ENCODE assay signal across 17 cellular contexts in the genomic region with DNA sequence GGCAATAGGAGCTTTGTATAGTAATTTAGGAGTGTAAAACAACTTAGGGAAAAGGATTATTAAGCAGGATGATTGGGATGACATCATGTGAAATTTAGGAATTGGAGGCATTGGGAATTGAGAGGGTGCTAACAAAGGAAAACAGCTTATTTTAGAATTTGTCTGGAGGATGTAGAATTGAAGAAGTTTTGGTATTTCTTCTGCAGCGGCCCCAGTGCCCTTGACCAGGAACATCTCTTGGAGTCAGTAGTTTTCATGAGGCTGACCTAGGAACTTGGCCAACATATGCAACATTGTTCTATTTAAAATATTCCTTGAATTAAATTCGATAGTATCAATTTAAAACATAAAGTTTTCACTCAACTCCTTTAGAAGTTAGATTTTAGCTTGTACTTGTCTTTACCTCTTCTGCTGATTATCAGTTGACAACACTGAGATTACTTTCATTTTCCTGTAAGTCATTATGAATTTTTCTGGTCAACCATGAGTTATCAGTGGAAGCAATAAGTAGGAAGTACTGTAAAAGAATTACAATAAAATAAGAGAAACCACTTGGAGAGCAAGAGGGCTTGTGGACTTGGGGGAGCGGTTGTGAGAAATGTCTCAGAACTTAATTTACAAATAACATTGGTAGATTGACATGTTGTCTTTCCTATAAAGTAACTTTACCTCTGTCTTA. TPM values are rescaled to one million over a fixed set of nuclear protein-coding genes. Genes with fewer than 3 reads are reported as not detected.
DNase-seq lines count a peak whose midpoint lies in the region; ATAC-seq, FAIRE-seq and TF ChIP-seq lines count a peak whose summit lies in the region.
"Had no signal": no experiment of that assay in that cellular context is flagged by ENCODE, and none has a peak within 500 bp of the region (broad histone marks: within the 10 kb centered on the region; RNA-seq: fewer than 3 reads in every experiment).

No MANE protein-coding gene starts in this region.

- H3K4me3 ChIP-seq in GM23338, result no peak overlapping the region
- H3K4me3 ChIP-seq in naive thymus-derived CD4-positive, alpha-beta T cell (ENCODE audit: low read length), result no peak overlapping the region
- H3K4me3 ChIP-seq: BLaER1 treated with 17β-estradiol and CSF1 and Interleukin-3, amounts not matched to agents 10 nM and 100 nM; cardiac muscle cell had no signal

- DNase-seq in CD4-positive, alpha-beta T cell, result no peak
- DNase-seq in GM23338 (ENCODE audit: low spot score) (no peak), frontal cortex (ENCODE audit: low spot score in 2 of 2) (no peak), glomerular visceral epithelial cell (ENCODE audit: extremely low spot score) (no peak)
- no peak for DNase-seq in naive thymus-derived CD4-positive, alpha-beta T cell
- DNase-seq: DND-41, glutamatergic neuron, islet precursor cell, KBM-7, NCI-H1105 had no signal

- H3K4me2 ChIP-seq in GM23338, result peak overlapping the region; percentile 18

- H3K27ac Mint-ChIP-seq in CD4-positive, alpha-beta T cell, result peak overlapping the region; percentile 40
- H3K27ac Mint-ChIP-seq in GM23338, result peak overlapping the region; percentile 77; the same call in 1 of the 2 replicates
- H3K27ac Mint-ChIP-seq in activated naive CD8-positive, alpha-beta T cell, result peak overlapping the region; percentile 88
- H3K27ac Mint-ChIP-seq in naive thymus-derived CD4-positive, alpha-beta T cell, result peak overlapping the region; percentile 8 to 89 (median 73)

- H3K4me3 Mint-ChIP-seq in CD4-positive, alpha-beta T cell, result peak overlapping the region; percentile 21
- no peak overlapping the region for H3K4me3 Mint-ChIP-seq in GM23338
- H3K4me3 Mint-ChIP-seq in activated naive CD8-positive, alpha-beta T cell, result peak overlapping the region; percentile 49
- H3K4me3 Mint-ChIP-seq in naive thymus-derived CD4-positive, alpha-beta T cell, result peak overlapping the region in 7 of 10 donors; percentile 40 to 76 (median 60)

- H4K20me1 ChIP-seq in GM23338 (replicated peaks; ENCODE audit: insufficient read depth), result peaks cover 63% of the 10 kb centered on the region

- H3K4me1 Mint-ChIP-seq in CD4-positive, alpha-beta T cell (ENCODE audit: low read depth), result peaks cover 96% of the 10 kb centered on the region
- peaks cover 65% of the 10 kb centered on the region for H3K4me1 Mint-ChIP-seq in GM23338
- peaks cover 83% of the 10 kb centered on the region for H3K4me1 Mint-ChIP-seq in activated naive CD8-positive, alpha-beta T cell (ENCODE audit: low read depth)
- H3K4me1 Mint-ChIP-seq in naive thymus-derived CD4-positive, alpha-beta T cell, result peaks cover 46 to 95% (median 94%) of the 10 kb centered on the region in 7 donors

- peaks cover 53% of the 10 kb centered on the region for H3K36me3 Mint-ChIP-seq in CD4-positive, alpha-beta T cell (ENCODE audit: low read depth)
- peaks cover 10% of the 10 kb centered on the region; the same call in 2 of the 3 replicates for H3K36me3 Mint-ChIP-seq in GM23338 (ENCODE audit: low read depth)
- peaks cover 6% of the 10 kb centered on the region for H3K36me3 Mint-ChIP-seq in activated naive CD8-positive, alpha-beta T cell
- peaks cover 4 to 31% (median 13%) of the 10 kb centered on the region in 5 donors for H3K36me3 Mint-ChIP-seq in naive thymus-derived CD4-positive, alpha-beta T cell

- no peak overlapping the region for H2AFZ ChIP-seq in GM23338

- H3F3A ChIP-seq in GM23338 (replicated peaks; ENCODE audit: low read depth), result no peaks in the 10 kb centered on the region

- intact Hi-C loops in CD4-positive, alpha-beta T cell (cut with DNase I, micrococcal nuclease), result loop anchor here in 1 of 2 experiments (5.0 kb wide), 1 partner anchor 43 kb away; no protein-coding TSS in a partner anchor
- intact Hi-C loops in naive thymus-derived CD4-positive, alpha-beta T cell (cut with micrococcal nuclease), result loop anchor here (2.0 to 5.0 kb wide), 2 partner anchors 15 to 52 kb away; a partner anchor contains a TSS

- H3K79me2 ChIP-seq in GM23338 (replicated peaks; ENCODE audit: insufficient read depth), result peaks cover 100% of the 10 kb centered on the region

- no peak for ATAC-seq in CD4-positive, alpha-beta T cell (ENCODE audit: poor library complexity)
- ATAC-seq in GM23338 (no peak), HG03439 (IDR thresholded peaks at IDR 0.05; ENCODE audit: unreplicated experiment) (no peak)
- ATAC-seq in naive thymus-derived CD4-positive, alpha-beta T cell, result no peak

- H3K27ac ChIP-seq in CD4-positive, alpha-beta T cell (ENCODE audit: low read depth, low read length), result no peak overlapping the region
- no peak overlapping the region for H3K27ac ChIP-seq in GM23338 (ENCODE audit: low read depth)
- no peak overlapping the region for H3K27ac ChIP-seq in naive thymus-derived CD4-positive, alpha-beta T cell (ENCODE audit: low read depth, low read length)
- H3K27ac ChIP-seq: BLaER1 treated with 17β-estradiol and CSF1 and Interleukin-3, amounts not matched to agents 10 nM and 100 nM; cardiac muscle cell; RWPE1 had no signal

- FAIRE-seq in frontal cortex (lab: Jason Lieb, UNC), result no peak
- FAIRE-seq: endometrium, H1 had no signal

- H3K9me3 Mint-ChIP-seq in CD4-positive, alpha-beta T cell, result no peaks in the 10 kb centered on the region
- H3K9me3 Mint-ChIP-seq in GM23338, result no peaks in the 10 kb centered on the region
- no peaks in the 10 kb centered on the region for H3K9me3 Mint-ChIP-seq in activated naive CD8-positive, alpha-beta T cell (ENCODE audit: low read depth)
- H3K9me3 Mint-ChIP-seq in naive thymus-derived CD4-positive, alpha-beta T cell, result no peaks in the 10 kb centered on the region

- POLR2A ChIA-PET in CD4-positive, alpha-beta T cell (lab: Charles Lee), result interaction anchor here (1.0 kb wide), 2 partner anchors 11 kb away, joined by 3 to 4 read pairs; no protein-coding TSS in a partner anchor
- POLR2A ChIA-PET in naive thymus-derived CD4-positive, alpha-beta T cell (lab: Charles Lee), result no interaction called here

- no peaks in the 10 kb centered on the region for H3K27me3 Mint-ChIP-seq in CD4-positive, alpha-beta T cell
- peaks cover 2% of the 10 kb centered on the region for H3K27me3 Mint-ChIP-seq in GM23338 (ENCODE audit: insufficient read depth, low read depth, poor library complexity)
- H3K27me3 Mint-ChIP-seq in activated naive CD8-positive, alpha-beta T cell, result no peaks in the 10 kb centered on the region
- no peaks in the 10 kb centered on the region for H3K27me3 Mint-ChIP-seq in naive thymus-derived CD4-positive, alpha-beta T cell

- no peaks in the 10 kb centered on the region for H3K9me3 ChIP-seq in CD4-positive, alpha-beta T cell (ENCODE audit: control insufficient read depth, low read length)
- H3K9me3 ChIP-seq in naive thymus-derived CD4-positive, alpha-beta T cell (ENCODE audit: control insufficient read depth in 2 of 3, low read length in 3 of 3), result no peaks in the 10 kb centered on the region

- H3K27me3 ChIP-seq in CD4-positive, alpha-beta T cell (ENCODE audit: control insufficient read depth, insufficient read depth, low read length), result no peaks in the 10 kb centered on the region
- no peaks in the 10 kb centered on the region for H3K27me3 ChIP-seq in GM23338 (ENCODE audit: insufficient read depth)
- no peaks in the 10 kb centered on the region for H3K27me3 ChIP-seq in naive thymus-derived CD4-positive, alpha-beta T cell (ENCODE audit: control insufficient read depth in 2 of 2, insufficient read depth in 2 of 2, low read length in 2 of 2)
- H3K27me3 ChIP-seq: BLaER1 treated with 17β-estradiol and CSF1 and Interleukin-3, amounts not matched to agents 10 nM and 100 nM; cardiac muscle cell had no signal

- H3K36me3 ChIP-seq in GM23338 (ENCODE audit: insufficient read depth), result no peaks in the 10 kb centered on the region
- H3K36me3 ChIP-seq in naive thymus-derived CD4-positive, alpha-beta T cell (ENCODE audit: control insufficient read depth in 2 of 3, insufficient read depth in 3 of 3, low read length in 3 of 3), result peaks cover 0 to 13% (median 7%) of the 10 kb centered on the region in 3 experiments

- H3K4me1 ChIP-seq in GM23338 (ENCODE audit: insufficient read depth), result peaks cover 59% of the 10 kb centered on the region
- peaks cover 35 to 36% of the 10 kb centered on the region in 2 donors for H3K4me1 ChIP-seq in naive thymus-derived CD4-positive, alpha-beta T cell (ENCODE audit: control insufficient read depth in 2 of 2, insufficient read depth in 2 of 2, low read length in 2 of 2)

- H3K9me2 ChIP-seq in GM23338 (ENCODE audit: insufficient read depth), result no peaks in the 10 kb centered on the region

- no peak for TF ChIP-seq CTCF in CD4-positive, alpha-beta T cell (IDR thresholded peaks at IDR 0.05)
- no peak for TF ChIP-seq CTCF in GM23338 (conservative IDR thresholded peaks at IDR 0.05; ENCODE audit: low read depth in 2 of 2)

- CTCF ChIA-PET in CD4-positive, alpha-beta T cell (lab: Charles Lee), result interaction anchor here (1.2 to 1.9 kb wide), 2 partner anchors 36 to 45 kb away, joined by 3 to 5 read pairs; no protein-coding TSS in a partner anchor
- CTCF ChIA-PET in naive thymus-derived CD4-positive, alpha-beta T cell (lab: Charles Lee), result interaction anchor here (1.0 kb wide), 1 partner anchor 141 kb away, joined by 3 read pairs; no protein-coding TSS in a partner anchor

TF ChIP-seq in GM23338, 12 proteins besides CTCF, POLR2A, EP300 and RAD21 (continues in another document):
- TF ChIP-seq, protein P1, sequence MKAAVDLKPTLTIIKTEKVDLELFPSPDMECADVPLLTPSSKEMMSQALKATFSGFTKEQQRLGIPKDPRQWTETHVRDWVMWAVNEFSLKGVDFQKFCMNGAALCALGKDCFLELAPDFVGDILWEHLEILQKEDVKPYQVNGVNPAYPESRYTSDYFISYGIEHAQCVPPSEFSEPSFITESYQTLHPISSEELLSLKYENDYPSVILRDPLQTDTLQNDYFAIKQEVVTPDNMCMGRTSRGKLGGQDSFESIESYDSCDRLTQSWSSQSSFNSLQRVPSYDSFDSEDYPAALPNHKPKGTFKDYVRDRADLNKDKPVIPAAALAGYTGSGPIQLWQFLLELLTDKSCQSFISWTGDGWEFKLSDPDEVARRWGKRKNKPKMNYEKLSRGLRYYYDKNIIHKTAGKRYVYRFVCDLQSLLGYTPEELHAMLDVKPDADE (IDR thresholded peaks at IDR 0.05), result no peak
- TF ChIP-seq NANOG (IDR thresholded peaks at IDR 0.05; ENCODE audit: borderline replicate concordance) (no peak), STAT1 (IDR thresholded peaks at IDR 0.05; ENCODE audit: unreplicated experiment) (no peak), EZH2 (IDR thresholded peaks at IDR 0.05; ENCODE audit: low read depth, unreplicated experiment) (no peak)

RNA-seq across cellular contexts. Expression of a gene that starts 52.8 kb away (rescaled TPM):
- total RNA-seq in CD4-positive, alpha-beta T cell, result 100 to 1,000 TPM; 135 to 145 TPM
- total RNA-seq in GM23338 (2014; rRNA removed; shearing (Covaris generic)), result 82.9 and 84.7 TPM in 2 replicates
- polyA plus RNA-seq in GM23338 (2016; fragmentation: Nextera tagmentation; extraction: Ambion mirVana), result 10.3 and 11.0 TPM in 2 replicates
- total RNA-seq in naive thymus-derived CD4-positive, alpha-beta T cell, result 100 to 1,000 TPM in 4 of 5 experiments, 10 to 100 TPM in 1; 86.0 to 142 (median 125) TPM
- polyA plus RNA-seq in naive thymus-derived CD4-positive, alpha-beta T cell, result 1 to 10 TPM; 3.3 to 7.6 TPM
- total RNA-seq in frontal cortex, result 172 TPM
